ENCODE assay signal across 8 cellular contexts in the genomic region with DNA sequence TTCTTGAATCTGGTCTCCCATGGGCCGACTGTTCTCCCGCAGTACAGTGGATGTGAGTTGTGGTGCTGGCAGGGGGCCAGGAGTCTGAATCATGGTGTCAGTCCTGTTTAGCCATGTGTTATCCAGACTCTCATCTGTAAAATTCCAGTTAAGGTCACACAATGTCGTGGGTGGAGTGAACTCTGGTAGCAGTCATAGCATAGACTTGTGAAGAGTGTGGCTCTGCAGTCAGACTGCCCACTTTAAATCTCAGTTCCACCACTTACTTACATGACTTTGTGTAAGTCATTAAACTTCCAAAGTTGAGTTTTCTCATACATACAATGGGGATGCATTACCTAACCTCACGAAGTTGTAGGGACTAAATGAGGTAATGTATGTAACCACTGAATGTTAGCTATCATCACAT.
DNase-seq lines count a peak whose midpoint lies in the region; ATAC-seq, FAIRE-seq and TF ChIP-seq lines count a peak whose summit lies in the region.

No MANE protein-coding gene starts in this region.

- no peak for TF ChIP-seq CTCF in ascending aorta (IDR thresholded peaks at IDR 0.05)
- TF ChIP-seq CTCF in kidney (IDR thresholded peaks at IDR 0.05; ENCODE audit: borderline replicate concordance, extremely low read depth, insufficient read depth), result no peak
- no peak for TF ChIP-seq CTCF in tibial artery (IDR thresholded peaks at IDR 0.05)

- H3K27ac ChIP-seq in ascending aorta (no peak overlapping the region), kidney (ENCODE audit: low read depth in 2 of 2, low read length in 2 of 2) (no peak overlapping the region), tibial artery (peak overlapping the region in 1 of 2 donors; percentile 6)

- H3K4me3 ChIP-seq in ascending aorta, result no peak overlapping the region
- no peak overlapping the region for H3K4me3 ChIP-seq in kidney (ENCODE audit: low read length in 2 of 2)
- no peak overlapping the region for H3K4me3 ChIP-seq in tibial artery

- H3K27me3 ChIP-seq in ascending aorta (no peaks in the 10 kb centered on the region), tibial artery (no peaks in the 10 kb centered on the region)

- peaks cover 10 to 61% of the 10 kb centered on the region in 2 donors for H3K36me3 ChIP-seq in ascending aorta
- peaks cover 1 to 2% of the 10 kb centered on the region in 2 donors for H3K36me3 ChIP-seq in kidney (ENCODE audit: control insufficient read depth in 1 of 2, insufficient read depth in 2 of 2, low read length in 2 of 2)
- H3K36me3 ChIP-seq in tibial artery, result peaks cover 18 to 64% (median 51%) of the 10 kb centered on the region in 3 donors

- FAIRE-seq in kidney (lab: Jason Lieb, UNC), result peak; percentile 3

- no peak for ATAC-seq in HG03196 (IDR thresholded peaks at IDR 0.05; ENCODE audit: unreplicated experiment)
- ATAC-seq in HG02610 (IDR thresholded peaks at IDR 0.05; ENCODE audit: unreplicated experiment), result no peak
- no peak for ATAC-seq in HG03565 (IDR thresholded peaks at IDR 0.05; ENCODE audit: unreplicated experiment)

- H3K4me1 ChIP-seq in ascending aorta, result peaks cover 0 to 3% of the 10 kb centered on the region in 2 donors
- H3K4me1 ChIP-seq in kidney (ENCODE audit: control insufficient read depth in 1 of 2, insufficient read depth in 1 of 2, low read depth in 1 of 2, low read length in 2 of 2), result peaks cover 5% of the 10 kb centered on the region in 2 donors
- peaks cover 0 to 12% (median 7%) of the 10 kb centered on the region in 4 donors for H3K4me1 ChIP-seq in tibial artery

- intact Hi-C loops in ascending aorta (cut with DNase I), result no loop called here
- intact Hi-C loops in kidney (cut with DNase I), result no loop called here
- intact Hi-C loops in tibial artery (cut with DNase I; ENCODE audit: low total_unique reads), result no loop called here

- H3K9me3 ChIP-seq in ascending aorta (no peaks in the 10 kb centered on the region), kidney (ENCODE audit: control insufficient read depth in 1 of 2, low read length in 2 of 2) (no peaks in the 10 kb centered on the region), tibial artery (no peaks in the 10 kb centered on the region)

- peak; percentile 77 for DNase-seq in A172 (ENCODE audit: low spot score)
- peak; percentile 56 for DNase-seq in HPDE6-E6E7 (ENCODE audit: extremely low spot score)
- peak; percentile 29 to 90 for DNase-seq in ascending aorta (ENCODE audit: low spot score in 2 of 2)
- DNase-seq in kidney, result peak; percentile 94
- peak; percentile 80 to 86 for DNase-seq in tibial artery

- no peak overlapping the region for H3K9ac ChIP-seq in kidney (ENCODE audit: low read length in 2 of 2)
